In the genomic region with DNA sequence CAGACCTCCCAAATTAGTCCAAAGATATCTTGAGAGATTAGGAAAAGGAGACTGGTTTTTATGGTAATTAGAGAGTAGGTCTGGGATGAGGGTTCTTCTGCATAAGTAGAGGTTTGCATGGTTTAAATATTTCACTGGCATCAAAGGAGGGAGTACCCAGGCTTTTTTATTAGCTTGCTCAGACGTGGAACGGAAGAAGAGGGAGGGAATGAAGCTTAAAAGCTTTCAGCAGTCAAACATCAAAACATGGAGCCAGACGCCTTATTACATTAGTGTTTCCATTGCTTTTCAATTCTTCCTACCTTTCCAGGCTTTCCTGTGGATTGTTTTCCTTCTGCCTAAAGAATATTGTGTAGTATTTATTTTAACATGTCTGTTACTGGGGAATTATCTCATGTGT, we compare ENCODE assay signal across 11 cellular contexts.
DNase-seq lines count a peak whose midpoint lies in the region; ATAC-seq lines count a peak whose summit lies in the region.
"Had no signal": no experiment of that assay in that cellular context is flagged by ENCODE, and none has a peak within 500 bp of the region (broad histone marks: within the 10 kb centered on the region; RNA-seq: fewer than 3 reads in every experiment).

No MANE protein-coding gene starts in this region.

- no peaks in the 10 kb centered on the region for H3K36me3 ChIP-seq in trophoblast cell (ENCODE audit: control insufficient read depth in 1 of 2, insufficient read depth in 2 of 2, low read length in 2 of 2)

- no peak overlapping the region for H2AK5ac ChIP-seq in trophoblast cell (ENCODE audit: low read length)

- H3K4me2 ChIP-seq in trophoblast cell (ENCODE audit: low read length): no peak overlapping the region

- H3K9me3 ChIP-seq in trophoblast cell (ENCODE audit: insufficient read depth, low read depth, low read length): no peaks in the 10 kb centered on the region
- H3K9me3 ChIP-seq: Caco-2 had no signal

- no peak overlapping the region for H3K4ac ChIP-seq in trophoblast cell (ENCODE audit: low read depth, low read length)

- no peak overlapping the region for H3K4me3 ChIP-seq in trophoblast cell (ENCODE audit: low read depth, low read length)

- no peaks in the 10 kb centered on the region for H3K79me2 ChIP-seq in trophoblast cell (ENCODE audit: control insufficient read depth, insufficient read depth, low read length, poor library complexity)

- no peak overlapping the region for H2BK120ac ChIP-seq in trophoblast cell (ENCODE audit: insufficient read depth, low read length, poor library complexity)

- H3K4me1 ChIP-seq in trophoblast cell (ENCODE audit: control insufficient read depth in 1 of 2, insufficient read depth in 2 of 2, low read length in 2 of 2): no peaks in the 10 kb centered on the region
- H3K4me1 ChIP-seq: Caco-2 had no signal

- no peak overlapping the region for H4K12ac ChIP-seq in trophoblast cell (ENCODE audit: low read depth, low read length)

- no peak overlapping the region for H3K23ac ChIP-seq in trophoblast cell (ENCODE audit: low read length)

- no peak overlapping the region for H4K8ac ChIP-seq in trophoblast cell (ENCODE audit: low read depth, low read length)

- H3K27me3 ChIP-seq in trophoblast cell (ENCODE audit: insufficient read depth, low read length): no peaks in the 10 kb centered on the region

- H4K91ac ChIP-seq in trophoblast cell (ENCODE audit: low read depth, low read length): no peak overlapping the region

- no peaks in the 10 kb centered on the region for H3K79me1 ChIP-seq in trophoblast cell (ENCODE audit: low read length)

- no CpG with 5 or more reads among the region's 3 CpGs for WGBS in trophoblast cell (ENCODE audit: extremely low coverage, insufficient coverage, insufficient read length)

- DNase-seq in NCI-H146 treated with DMSO at 0.1 percent for 48 hours (lab: John Stamatoyannopoulos, UW; ENCODE audit: unreplicated experiment) (peak; percentile 43), NCI-H2227 treated with DMSO at 0.1 percent for 48 hours (lab: John Stamatoyannopoulos, UW) (peak; percentile 78), astrocyte of the hippocampus (ENCODE audit: low read depth, low spot score) (peak; percentile 4), trophoblast cell (no peak), A172 (ENCODE audit: low spot score) (no peak)
- DNase-seq: Caco-2; CD8-positive, alpha-beta memory T cell; DMS53 had no signal

- no peak overlapping the region for H3K14ac ChIP-seq in trophoblast cell (ENCODE audit: low read length)

- H3K18ac ChIP-seq in trophoblast cell (ENCODE audit: low read length): no peak overlapping the region

- H2AFZ ChIP-seq in trophoblast cell (ENCODE audit: insufficient read depth, low read length, poor library complexity): no peak overlapping the region

- peak overlapping the region; percentile 52 for H3K27ac ChIP-seq in trophoblast cell (ENCODE audit: low read depth, low read length)

- H2BK12ac ChIP-seq in trophoblast cell (ENCODE audit: low read length): no peak overlapping the region

- no peak overlapping the region for H2BK5ac ChIP-seq in trophoblast cell (ENCODE audit: low read depth, low read length, poor library complexity)

- ATAC-seq in HG03469 (IDR thresholded peaks at IDR 0.05; ENCODE audit: unreplicated experiment) (no peak), HG03135 (IDR thresholded peaks at IDR 0.05; ENCODE audit: unreplicated experiment) (no peak)
- ATAC-seq: HCT116 had no signal

- no peak overlapping the region for H3K9ac ChIP-seq in trophoblast cell (ENCODE audit: low read length)

Comparison
In these comparisons a context has a peak if more than half of its experiments do, and no peak if none do; other contexts are left out.
1. DNase-seq: peak in NCI-H146 treated with DMSO at 0.1 percent for 48 hours (single experiment), NCI-H2227 treated with DMSO at 0.1 percent for 48 hours (single experiment) and astrocyte of the hippocampus (single experiment); none in trophoblast cell (0 of 2) and A172 (single experiment).